ENCODE assay signal across 18 cellular contexts in the genomic region with DNA sequence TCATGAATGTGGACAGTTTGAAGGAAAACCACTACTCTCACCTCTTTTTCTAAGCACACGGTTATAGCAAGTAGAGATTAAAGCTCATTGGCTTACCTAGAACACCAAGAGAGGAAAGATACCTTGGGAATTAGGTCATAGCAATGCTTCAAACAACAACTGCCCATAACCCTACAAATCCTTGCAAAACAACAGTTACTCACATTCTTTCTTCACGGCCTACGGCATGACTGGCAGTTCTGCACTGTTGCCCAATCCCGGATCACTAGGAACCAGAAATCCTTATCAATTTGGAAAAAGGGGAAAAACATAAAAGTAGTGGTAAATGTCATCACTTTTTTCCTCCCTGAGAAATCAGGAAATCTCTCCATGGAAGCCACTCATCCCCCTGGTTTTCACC. TPM values are rescaled to one million over a fixed set of nuclear protein-coding genes. Genes with fewer than 3 reads are reported as not detected.
DNase-seq lines count a peak whose midpoint lies in the region; ATAC-seq and TF ChIP-seq lines count a peak whose summit lies in the region.
"Had no signal": no experiment of that assay in that cellular context is flagged by ENCODE, and none has a peak within 500 bp of the region (broad histone marks: within the 10 kb centered on the region; RNA-seq: fewer than 3 reads in every experiment).

No MANE protein-coding gene starts in this region.

- H3K9me3 ChIP-seq in adipocyte (ENCODE audit: control insufficient read depth, low read length) (no peaks in the 10 kb centered on the region), smooth muscle cell (replicated peaks; ENCODE audit: low read depth) (peaks cover 5% of the 10 kb centered on the region), spleen (peaks cover 0 to 13% (median 9%) of the 10 kb centered on the region in 8 donors)
- H3K9me3 ChIP-seq: gastrocnemius medialis had no signal

- H3K79me2 ChIP-seq in smooth muscle cell (ENCODE audit: low read depth), result no peaks in the 10 kb centered on the region

- H3K27me3 ChIP-seq in adipocyte (replicated peaks; ENCODE audit: control insufficient read depth, insufficient read depth, low read length) (no peaks in the 10 kb centered on the region), smooth muscle cell (ENCODE audit: low read depth) (no peaks in the 10 kb centered on the region), spleen (replicated peaks in 1 of 7) (no peaks in the 10 kb centered on the region)
- H3K27me3 ChIP-seq: gastrocnemius medialis had no signal

- H4K20me1 ChIP-seq in smooth muscle cell (ENCODE audit: low read depth), result no peaks in the 10 kb centered on the region

- TF ChIP-seq POLR2A in spleen (IDR thresholded peaks at IDR 0.05), result no peak

- no peak for TF ChIP-seq CTCF in fibroblast of villous mesenchyme (IDR thresholded peaks at IDR 0.05; ENCODE audit: insufficient read depth, low read depth, low read length)
- no peak for TF ChIP-seq CTCF in smooth muscle cell (IDR thresholded peaks at IDR 0.05; ENCODE audit: borderline replicate concordance, insufficient read depth, poor library complexity, severe bottlenecking)
- TF ChIP-seq CTCF in spleen (IDR thresholded peaks at IDR 0.05 in 8 of 11, conservative IDR thresholded peaks at IDR 0.05 in 3 of 11), result no peak

- peak; percentile 75 for DNase-seq in HCEC 1CT
- DNase-seq in adipocyte (ENCODE audit: low read depth), result peak; percentile 61
- DNase-seq in fibroblast of villous mesenchyme (ENCODE audit: low read depth), result peak; percentile 76
- DNase-seq in smooth muscle cell (lab: John Stamatoyannopoulos, UW; ENCODE audit: unreplicated experiment), result no peak
- DNase-seq in spleen, result no peak
- no peak for DNase-seq in medulla oblongata (ENCODE audit: extremely low spot score)
- DNase-seq: CD8-positive, alpha-beta memory T cell; gastrocnemius medialis; GDM1; NCI-H2081; NCI-H69; stimulated activated naive CD4-positive, alpha-beta T cell; SW 1271; WERI-Rb-1 had no signal

- no peak for ATAC-seq in GM19467 (IDR thresholded peaks at IDR 0.05; ENCODE audit: unreplicated experiment)
- ATAC-seq: gastrocnemius medialis, Panc1 had no signal

- H3K9ac ChIP-seq in adipocyte (ENCODE audit: low read length) (no peak overlapping the region), smooth muscle cell (ENCODE audit: low read depth) (no peak overlapping the region)

- 51% methylated on average over 4 of the region's 4 CpGs for WGBS in smooth muscle cell (ENCODE audit: low lambda C conversion rate)
- 66 to 91% (median 89%) methylated on average over 4 of the region's 4 CpGs for WGBS in spleen, 5 donors

- H3F3A ChIP-seq in smooth muscle cell (ENCODE audit: low read depth), result no peaks in the 10 kb centered on the region

- H3K27ac ChIP-seq in smooth muscle cell (ENCODE audit: low read depth), result peak overlapping the region; percentile 52
- peak overlapping the region in 2 of 8 donors; percentile 23 to 59 for H3K27ac ChIP-seq in spleen
- H3K27ac ChIP-seq: gastrocnemius medialis, WERI-Rb-1 had no signal

- H3K4me2 ChIP-seq in smooth muscle cell, result no peak overlapping the region

- H2AFZ ChIP-seq in smooth muscle cell (ENCODE audit: low read depth), result no peak overlapping the region

- H3K4me3 ChIP-seq in adipocyte (ENCODE audit: low read length), result no peak overlapping the region
- H3K4me3 ChIP-seq in fibroblast of villous mesenchyme (ENCODE audit: low read depth, low read length), result no peak overlapping the region
- no peak overlapping the region for H3K4me3 ChIP-seq in smooth muscle cell
- no peak overlapping the region for H3K4me3 ChIP-seq in spleen
- H3K4me3 ChIP-seq: gastrocnemius medialis had no signal

- peaks cover 21% of the 10 kb centered on the region for H3K36me3 ChIP-seq in adipocyte (ENCODE audit: control insufficient read depth, insufficient read depth, low read length, severe bottlenecking)
- H3K36me3 ChIP-seq in smooth muscle cell (ENCODE audit: low read depth), result peaks cover 7% of the 10 kb centered on the region
- H3K36me3 ChIP-seq in spleen, result peaks cover 0 to 84% (median 59%) of the 10 kb centered on the region in 6 donors
- H3K36me3 ChIP-seq: WERI-Rb-1 had no signal

- intact Hi-C loops in spleen (cut with DNase I; ENCODE audit: low total_unique reads), result no loop called here

- peaks cover 11% of the 10 kb centered on the region for H3K4me1 ChIP-seq in adipocyte (ENCODE audit: control insufficient read depth, insufficient read depth, low read length)
- no peaks in the 10 kb centered on the region for H3K4me1 ChIP-seq in smooth muscle cell (ENCODE audit: low read depth)
- no peaks in the 10 kb centered on the region for H3K4me1 ChIP-seq in spleen
- H3K4me1 ChIP-seq: gastrocnemius medialis had no signal

RNA-seq across cellular contexts. Expression of a gene that starts 9.6 kb away (rescaled TPM):
- total RNA-seq in fibroblast of villous mesenchyme (under 0.01 TPM in 1 of 2 replicates, not detected in the other), smooth muscle cell (2.1 and 2.7 TPM in 2 replicates), spleen (under 1 TPM in 5 of 7 donors, not detected in 2; 0.13 to 0.56 (median 0.43) TPM)
- polyA plus RNA-seq in smooth muscle cell (0.57 and 0.78 TPM in 2 replicates), spleen (not detected)
- total RNA-seq: activated T-helper 2 cell treated with anti-CD3 and anti-CD28 coated beads, Interferon-gamma antibody, Interleukin-2, Interleukin-4, amounts not matched to agents 10 μg/mL and 5 μg/mL and 100 μg/mL, durations not matched to agents 14 hours and 24 hours and 36 hours; CD8-positive, alpha-beta memory T cell; gastrocnemius medialis; skeletal muscle tissue had no signal
- polyA plus RNA-seq: CD8-positive, alpha-beta memory T cell had no signal

RNA-seq across cellular contexts. Expression of a gene that starts 50.4 kb away (rescaled TPM):
- total RNA-seq in fibroblast of villous mesenchyme (57.0 and 88.9 TPM in 2 replicates), smooth muscle cell (57.6 and 88.5 TPM in 2 replicates), spleen (100 to 1,000 TPM in 1 of 7 donors, 10 to 100 TPM in 6; 55.2 to 126 (median 95.0) TPM)
- polyA plus RNA-seq in smooth muscle cell (92.8 and 94.6 TPM in 2 replicates), spleen (10 to 100 TPM; 41.5 to 81.0 (median 73.6) TPM)

RNA-seq across cellular contexts. Expression of a gene that starts 50.8 kb away (rescaled TPM):
- total RNA-seq in fibroblast of villous mesenchyme (20.3 and 29.8 TPM in 2 replicates), smooth muscle cell (32.6 and 55.5 TPM in 2 replicates), spleen (10 to 100 TPM; 13.4 to 24.3 (median 18.5) TPM)
- polyA plus RNA-seq in smooth muscle cell (12.3 and 19.7 TPM in 2 replicates), spleen (10 to 100 TPM in 1 of 3 donors, 1 to 10 TPM in 2; 9.8 to 10.8 (median 9.8) TPM)

Comparison
In these comparisons a context has a peak if more than half of its experiments do, and no peak if none do; other contexts are left out.
1. DNase-seq: peak in HCEC 1CT (single experiment), adipocyte (single experiment) and fibroblast of villous mesenchyme (single experiment); none in smooth muscle cell (single experiment), spleen (single experiment) and medulla oblongata (single experiment).